Comparison of ENCODE assay signal across 8 cellular contexts in genomic region chr7:27739914-27740448, GRCh38. TPM values are rescaled to one million over a fixed set of nuclear protein-coding genes. Genes with fewer than 3 reads are reported as not detected.
DNase-seq lines count a peak whose midpoint lies in the region; ATAC-seq and TF ChIP-seq lines count a peak whose summit lies in the region.

Gene TAX1BP1 (plus strand): TSS chr7:27740162. CDS start chr7:27748525, 8,363 bp downstream.

- no peaks in the 10 kb centered on the region for H3K36me3 ChIP-seq in kidney epithelial cell (ENCODE audit: control insufficient read depth, insufficient read depth, low read length)

- no peak for TF ChIP-seq CTCF in kidney epithelial cell (IDR thresholded peaks at IDR 0.05; ENCODE audit: insufficient read depth, low read length, poor library complexity, severe bottlenecking)

- DNase-seq in AG20443 (ENCODE audit: low spot score) (peak; percentile 99), NCI-H510A (lab: John Stamatoyannopoulos, UW) (peak; percentile 89), cerebellum (ENCODE audit: low spot score) (peak; percentile 95), kidney epithelial cell (ENCODE audit: low read depth) (peak; percentile 74)
- DNase-seq in activated CD4-positive, alpha-beta T cell treated with anti-CD3 and anti-CD28 coated beads for 1 hour: peak; percentile 90
- DNase-seq in stimulated activated CD4-positive, alpha-beta T cell treated with anti-CD3 and anti-CD28 coated beads, Interleukin-15, amount 100 ng/mL, for 48 hours (ENCODE audit: low read depth in 2 of 2): peak; percentile 89 to 95

- H3K27me3 ChIP-seq in kidney epithelial cell (ENCODE audit: control insufficient read depth, insufficient read depth, low read length): no peaks in the 10 kb centered on the region

- peak; percentile 81 for TF ChIP-seq POLR2A in GM19099 (IDR thresholded peaks at IDR 0.05; ENCODE audit: extremely low read depth, insufficient read length, low read depth)

- H3K4me3 ChIP-seq in kidney epithelial cell (ENCODE audit: low read depth, low read length): peak within 1 kb of the TSS; percentile 100

- ATAC-seq in HG03432 (IDR thresholded peaks at IDR 0.05; ENCODE audit: unreplicated experiment): peak; percentile 97

RNA-seq across cellular contexts. Expression of gene TAX1BP1, which starts in this region (rescaled TPM):
- total RNA-seq in cerebellum (65.3 TPM), kidney epithelial cell (83.6 and 98.7 TPM in 2 replicates)

Comparison
In these comparisons a context has a peak if more than half of its experiments do, and no peak if none do; other contexts are left out.
1. Peak in every context shown above with its lines: DNase-seq, ATAC-seq and H3K4me3 ChIP-seq.